Comparison of ENCODE assay signal across 8 cellular contexts in genomic region chr10:124648738-124649137, GRCh38.
A peak's percentile ranks its signal among the peaks of the same experiment; 100 is the strongest.
DNase-seq lines count a peak whose midpoint lies in the region; ATAC-seq and TF ChIP-seq lines count a peak whose summit lies in the region.

No MANE protein-coding gene starts in this region.

- peaks cover 39% of the 10 kb centered on the region for H3K4me1 Mint-ChIP-seq in mesothelial cell of epicardium
- peaks cover 96% of the 10 kb centered on the region for H3K4me1 Mint-ChIP-seq in stimulated activated naive CD8-positive, alpha-beta T cell treated with anti-CD3 and anti-CD28 coated beads, Interleukin-15, amount 100 ng/mL, for 72 hours

- intact Hi-C loops in dorsolateral prefrontal cortex (cut with DNase I), result loop anchor here in 1 of 2 donors (2.0 to 5.0 kb wide), 3 partner anchors 20 to 94 kb away; partner anchors contain the start of gene FAM53B

- peak; percentile 60 for ATAC-seq in stimulated activated naive CD8-positive, alpha-beta T cell treated with anti-CD3 and anti-CD28 coated beads, Interleukin-15, amount 100 ng/mL, for 72 hours

- peaks cover 44% of the 10 kb centered on the region for H3K4me1 ChIP-seq in DOHH2 (ENCODE audit: control insufficient read depth, low read length)

- no peak for TF ChIP-seq CTCF in DOHH2 (IDR thresholded peaks at IDR 0.05; ENCODE audit: low read depth, low read length, poor library complexity, severe bottlenecking)
- no peak for TF ChIP-seq CTCF in dorsolateral prefrontal cortex (IDR thresholded peaks at IDR 0.05 in 54 of 56, conservative IDR thresholded peaks at IDR 0.05 in 2 of 56; ENCODE audit: low read depth in 1 of 56, partially characterized antibody in 56 of 56)
- no peak for TF ChIP-seq CTCF in mesothelial cell of epicardium (IDR thresholded peaks at IDR 0.05; ENCODE audit: unreplicated experiment)

- H3K27ac ChIP-seq in DOHH2 (ENCODE audit: low read depth, low read length) (no peak overlapping the region), dorsolateral prefrontal cortex (peak overlapping the region; percentile 79 to 99 (median 95))

- peaks cover 7% of the 10 kb centered on the region; the same call in 1 of the 2 replicates for H4K20me1 ChIP-seq in DOHH2 (ENCODE audit: control insufficient read depth, insufficient read depth, low read depth, low read length)

- H3K4me3 Mint-ChIP-seq in mesothelial cell of epicardium, result no peak overlapping the region
- peak overlapping the region; percentile 43 to 70 for H3K4me3 Mint-ChIP-seq in stimulated activated naive CD8-positive, alpha-beta T cell treated with anti-CD3 and anti-CD28 coated beads, Interleukin-15, amount 100 ng/mL, for 72 hours

- H3K27me3 ChIP-seq in DOHH2 (ENCODE audit: control insufficient read depth, low read length) (no peaks in the 10 kb centered on the region), dorsolateral prefrontal cortex (no peaks in the 10 kb centered on the region)

- no peak overlapping the region for H3K4me3 ChIP-seq in DOHH2 (ENCODE audit: low read length)
- peak overlapping the region in 2 of 59 donors; percentile 8 to 15 for H3K4me3 ChIP-seq in dorsolateral prefrontal cortex

- peak overlapping the region; percentile 89 for H3K27ac Mint-ChIP-seq in mesothelial cell of epicardium
- no peak overlapping the region for H3K27ac Mint-ChIP-seq in stimulated activated naive CD8-positive, alpha-beta T cell treated with anti-CD3 and anti-CD28 coated beads, Interleukin-15, amount 100 ng/mL, for 72 hours

- H3F3A ChIP-seq in DOHH2 (ENCODE audit: control insufficient read depth, insufficient read depth), result no peaks in the 10 kb centered on the region

- peaks cover 63% of the 10 kb centered on the region for H3K79me2 ChIP-seq in DOHH2 (ENCODE audit: control insufficient read depth, low read length)

- H3K9me2 ChIP-seq in DOHH2 (replicated peaks; ENCODE audit: control insufficient read depth, low read length), result no peaks in the 10 kb centered on the region

- no peaks in the 10 kb centered on the region for H3K36me3 Mint-ChIP-seq in mesothelial cell of epicardium

- H3K9me3 ChIP-seq in DOHH2 (ENCODE audit: control insufficient read depth, insufficient read depth, low read length), result no peaks in the 10 kb centered on the region

- H3K4me2 ChIP-seq in DOHH2 (ENCODE audit: low read length), result peak overlapping the region; percentile 59

- H3K27me3 Mint-ChIP-seq in mesothelial cell of epicardium (ENCODE audit: low read depth), result no peaks in the 10 kb centered on the region
- no peaks in the 10 kb centered on the region for H3K27me3 Mint-ChIP-seq in stimulated activated naive CD8-positive, alpha-beta T cell treated with anti-CD3 and anti-CD28 coated beads, Interleukin-15, amount 100 ng/mL, for 72 hours

- DNase-seq in NCI-H2081 (lab: John Stamatoyannopoulos, UW) (peak; percentile 24 to 76), dorsolateral prefrontal cortex (peak in 9 of 10 donors; percentile 59 to 90 (median 82)), mesothelial cell of epicardium (ENCODE audit: low spot score in 2 of 2, unreplicated experiment in 2 of 2) (peak; percentile 44 to 61), T1000 (lab: John Stamatoyannopoulos, UW) (no peak), kidney glomerular epithelial cell (lab: John Stamatoyannopoulos, UW) (no peak)
- peak; percentile 32 to 34 for DNase-seq in activated CD4-positive, alpha-beta T cell treated with anti-CD3 and anti-CD28 coated beads, Interleukin-2, amount 50 U/mL, for 4 hours
- DNase-seq in stimulated activated naive CD8-positive, alpha-beta T cell treated with anti-CD3 and anti-CD28 coated beads, Interleukin-15, amount 100 ng/mL, for 72 hours, result peak; percentile 38 to 69

- H3K36me3 ChIP-seq in DOHH2 (ENCODE audit: control insufficient read depth, low read length), result peaks cover 15% of the 10 kb centered on the region

- H3K9me3 Mint-ChIP-seq in mesothelial cell of epicardium, result no peaks in the 10 kb centered on the region
- no peaks in the 10 kb centered on the region for H3K9me3 Mint-ChIP-seq in stimulated activated naive CD8-positive, alpha-beta T cell treated with anti-CD3 and anti-CD28 coated beads, Interleukin-15, amount 100 ng/mL, for 72 hours

Comparison
In these comparisons a context has a peak if more than half of its experiments do, and no peak if none do; other contexts are left out.
1. DNase-seq: peak in NCI-H2081 (2 of 2), activated CD4-positive, alpha-beta T cell treated with anti-CD3 and anti-CD28 coated beads, Interleukin-2, amount 50 U/mL, for 4 hours (2 of 2), dorsolateral prefrontal cortex (9 of 10), mesothelial cell of epicardium (2 of 2) and stimulated activated naive CD8-positive, alpha-beta T cell treated with anti-CD3 and anti-CD28 coated beads, Interleukin-15, amount 100 ng/mL, for 72 hours (2 of 2); none in T1000 (single experiment) and kidney glomerular epithelial cell (single experiment).